ENCODE assay signal across 8 cellular contexts in the genomic region with DNA sequence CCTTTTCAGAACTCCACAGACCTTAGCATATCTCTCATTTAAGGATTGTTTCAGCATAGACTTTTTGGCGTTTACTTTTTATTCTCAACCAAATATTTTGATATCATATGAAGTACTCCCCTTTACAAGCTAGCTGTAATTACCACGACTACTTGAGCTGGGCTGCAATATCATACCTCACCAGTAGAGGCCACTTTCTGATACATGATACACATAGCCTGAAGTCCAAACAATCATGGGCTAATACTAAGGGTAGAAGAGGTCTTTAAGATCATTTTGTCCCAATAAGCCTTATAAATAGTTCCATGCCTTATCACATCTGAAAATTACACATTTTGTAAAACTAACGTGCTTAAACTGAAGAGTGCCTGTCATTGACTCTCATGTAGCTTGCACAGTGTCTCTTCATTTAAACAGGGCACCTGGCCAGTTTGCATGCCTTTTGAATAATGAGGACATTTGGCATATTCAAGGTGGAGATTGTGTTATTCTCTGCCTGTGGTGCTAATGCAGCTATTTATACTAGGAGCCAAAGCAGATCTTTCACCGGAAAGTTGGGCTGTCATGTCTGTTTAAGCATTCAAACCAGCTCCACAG.
DNase-seq lines count a peak whose midpoint lies in the region; ATAC-seq and TF ChIP-seq lines count a peak whose summit lies in the region.

No MANE protein-coding gene starts in this region.

- TF ChIP-seq CTCF in BE2C (IDR thresholded peaks at IDR 0.05; ENCODE audit: low read depth, low read length) (peak; percentile 66), WERI-Rb-1 (IDR thresholded peaks at IDR 0.05; ENCODE audit: low read depth, low read length) (peak; percentile 56)

- DNase-seq in BE2C, result no peak
- DNase-seq in HCEC 1CT, result peak; percentile 14
- DNase-seq in WERI-Rb-1, result peak; percentile 39
- peak; percentile 66 for DNase-seq in iris pigment epithelial cell (ENCODE audit: low read depth)
- DNase-seq in activated CD8-positive, alpha-beta memory T cell treated with anti-CD3 and anti-CD28 coated beads, Interleukin-2, amount 50 U/mL, for 48 hours, result no peak
- DNase-seq in stimulated activated CD4-positive, alpha-beta T cell treated with anti-CD3 and anti-CD28 coated beads, Interleukin-4, amount 100 ng/mL, for 24 hours, result no peak
- DNase-seq in NCI-H524 treated with DMSO at 0.1 percent for 48 hours (lab: John Stamatoyannopoulos, UW), result no peak

- H3K9me3 ChIP-seq in BE2C, result no peaks in the 10 kb centered on the region
- H3K9me3 ChIP-seq in WERI-Rb-1 (ENCODE audit: severe bottlenecking), result peaks cover 9% of the 10 kb centered on the region

- no peaks in the 10 kb centered on the region for H3K27me3 ChIP-seq in BE2C
- no peaks in the 10 kb centered on the region for H3K27me3 ChIP-seq in WERI-Rb-1 (ENCODE audit: insufficient read depth, low read depth, severe bottlenecking)

- no peak overlapping the region for H3K27ac ChIP-seq in WERI-Rb-1

- H3K4me1 ChIP-seq in BE2C, result no peaks in the 10 kb centered on the region

- H3K36me3 ChIP-seq in BE2C (no peaks in the 10 kb centered on the region), WERI-Rb-1 (no peaks in the 10 kb centered on the region)

- no peak for ATAC-seq in GM21717 (IDR thresholded peaks at IDR 0.05; ENCODE audit: unreplicated experiment)

- H3K4me3 ChIP-seq in BE2C (ENCODE audit: low read depth, low read length) (no peak overlapping the region), WERI-Rb-1 (ENCODE audit: low read depth, low read length) (no peak overlapping the region)

Comparison
In these comparisons a context has a peak if more than half of its experiments do, and no peak if none do; other contexts are left out.
1. DNase-seq: peak in HCEC 1CT (single experiment), WERI-Rb-1 (single experiment) and iris pigment epithelial cell (single experiment); none in BE2C (single experiment), activated CD8-positive, alpha-beta memory T cell treated with anti-CD3 and anti-CD28 coated beads, Interleukin-2, amount 50 U/mL, for 48 hours (single experiment), stimulated activated CD4-positive, alpha-beta T cell treated with anti-CD3 and anti-CD28 coated beads, Interleukin-4, amount 100 ng/mL, for 24 hours (single experiment) and NCI-H524 treated with DMSO at 0.1 percent for 48 hours (single experiment).